Comparison of ENCODE assay signal across 24 cellular contexts in the genomic region with DNA sequence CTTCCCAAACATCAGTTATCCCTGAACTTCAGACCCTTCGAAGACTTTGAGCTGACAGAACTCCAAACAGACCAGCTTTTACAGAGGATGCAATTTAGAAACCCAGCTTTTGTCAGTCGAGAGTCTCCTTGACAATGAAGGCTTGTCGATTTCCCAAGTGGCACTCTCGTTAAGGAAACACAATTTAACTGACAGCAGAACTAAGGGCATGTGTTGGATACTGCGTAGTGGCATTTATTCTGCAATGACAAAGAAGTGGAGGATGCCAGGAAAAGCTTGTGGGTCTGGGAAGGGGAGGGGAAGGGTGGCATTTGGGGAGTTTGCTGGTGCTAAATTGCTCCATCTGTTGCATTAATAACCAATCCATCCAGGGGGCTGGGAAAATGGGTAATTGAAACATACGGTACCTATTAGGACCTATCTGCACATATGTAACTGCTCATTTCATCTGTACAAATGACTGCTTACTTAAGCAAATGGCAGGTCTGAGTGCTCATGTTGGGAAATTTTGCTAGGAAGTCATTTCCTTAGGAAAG.
"Had no signal": no experiment of that assay in that cellular context is flagged by ENCODE, and none has a peak within 500 bp of the region (broad histone marks: within the 10 kb centered on the region; RNA-seq: fewer than 3 reads in every experiment).

No MANE protein-coding gene starts in this region.

- H3K79me2 ChIP-seq: hepatocyte had no signal

- H3K27ac ChIP-seq: body of pancreas, hepatocyte, left lung, transverse colon, uterus had no signal

- DNase-seq: activated CD4-positive, alpha-beta memory T cell treated with anti-CD3 and anti-CD28 coated beads for 36 hours; activated CD4-positive, alpha-beta T cell treated with anti-CD3 and anti-CD28 coated beads for 48 hours; activated effector memory CD4-positive, alpha-beta T cell treated with anti-CD3 and anti-CD28 coated beads, Interleukin-2, amount 50 U/mL, for 16 hours; activated naive CD4-positive, alpha-beta T cell treated with anti-CD3 and anti-CD28 coated beads, Interleukin-2, amount 10 ng/mL, durations not matched to agents 7 days and 5 days; amygdala; body of pancreas; central memory CD4-positive, alpha-beta T cell; effector memory CD4-positive, alpha-beta T cell; glutamatergic neuron; immature natural killer cell; left lung; naive B cell; occipital lobe; small intestine; stimulated activated CD4-positive, alpha-beta T cell treated with anti-CD3 and anti-CD28 coated beads, Interleukin-15, amount 100 ng/mL, for 24 hours; stimulated activated CD8-positive, alpha-beta memory T cell treated with anti-CD3 and anti-CD28 coated beads, Interleukin-4, amount 100 ng/mL, for 48 hours; stimulated activated naive B cell treated with anti-CD40 and anti-IgM and Interleukin-4, amounts not matched to agents 10 μg/mL and 1 μg/mL and 100 μg/mL, for 72 hours; transverse colon; uterus had no signal

- H3K27ac Mint-ChIP-seq: activated CD4-positive, alpha-beta memory T cell treated with anti-CD3 and anti-CD28 coated beads for 36 hours; activated naive CD4-positive, alpha-beta T cell treated with anti-CD3 and anti-CD28 coated beads, Interleukin-2, amount 10 ng/mL, durations not matched to agents 7 days and 5 days; immature natural killer cell; naive B cell; stimulated activated naive B cell treated with anti-CD40 and anti-IgM and Interleukin-4, amounts not matched to agents 10 μg/mL and 1 μg/mL and 100 μg/mL, for 72 hours had no signal

- H3K27me3 ChIP-seq: body of pancreas, left lung, transverse colon, uterus had no signal

- H3K36me3 ChIP-seq: left lung, transverse colon, uterus had no signal

- H3K4me3 Mint-ChIP-seq: activated CD4-positive, alpha-beta memory T cell treated with anti-CD3 and anti-CD28 coated beads for 36 hours; activated naive CD4-positive, alpha-beta T cell treated with anti-CD3 and anti-CD28 coated beads, Interleukin-2, amount 10 ng/mL, durations not matched to agents 7 days and 5 days; immature natural killer cell; naive B cell; neural crest cell; stimulated activated naive B cell treated with anti-CD40 and anti-IgM and Interleukin-4, amounts not matched to agents 10 μg/mL and 1 μg/mL and 100 μg/mL, for 72 hours had no signal

- H3K4me1 Mint-ChIP-seq: activated naive CD4-positive, alpha-beta T cell treated with anti-CD3 and anti-CD28 coated beads, Interleukin-2, amount 10 ng/mL, durations not matched to agents 7 days and 5 days; immature natural killer cell; naive B cell; neural crest cell; stimulated activated naive B cell treated with anti-CD40 and anti-IgM and Interleukin-4, amounts not matched to agents 10 μg/mL and 1 μg/mL and 100 μg/mL, for 72 hours had no signal

- H3K9me3 ChIP-seq: body of pancreas, transverse colon, uterus had no signal

- ATAC-seq: body of pancreas; esophagus mucosa; left lung; sciatic nerve; stimulated activated naive B cell treated with anti-CD40 and anti-IgM and Interleukin-4, amounts not matched to agents 10 μg/mL and 1 μg/mL and 100 μg/mL, for 72 hours had no signal

- H3K9me3 Mint-ChIP-seq: activated CD4-positive, alpha-beta memory T cell treated with anti-CD3 and anti-CD28 coated beads for 36 hours had no signal

- H2AFZ ChIP-seq: hepatocyte had no signal

- H3K4me2 ChIP-seq: hepatocyte had no signal

- H3K36me3 Mint-ChIP-seq: activated CD4-positive, alpha-beta memory T cell treated with anti-CD3 and anti-CD28 coated beads for 36 hours; activated naive CD4-positive, alpha-beta T cell treated with anti-CD3 and anti-CD28 coated beads, Interleukin-2, amount 10 ng/mL, durations not matched to agents 7 days and 5 days; immature natural killer cell; stimulated activated naive B cell treated with anti-CD40 and anti-IgM and Interleukin-4, amounts not matched to agents 10 μg/mL and 1 μg/mL and 100 μg/mL, for 72 hours had no signal

- H3K27me3 Mint-ChIP-seq: activated naive CD4-positive, alpha-beta T cell treated with anti-CD3 and anti-CD28 coated beads, Interleukin-2, amount 10 ng/mL, durations not matched to agents 7 days and 5 days had no signal

- H3K4me3 ChIP-seq: body of pancreas, hepatocyte, left lung, lung, transverse colon, uterus had no signal
